9 cellular contexts compared by ENCODE assay signal in the genomic region with DNA sequence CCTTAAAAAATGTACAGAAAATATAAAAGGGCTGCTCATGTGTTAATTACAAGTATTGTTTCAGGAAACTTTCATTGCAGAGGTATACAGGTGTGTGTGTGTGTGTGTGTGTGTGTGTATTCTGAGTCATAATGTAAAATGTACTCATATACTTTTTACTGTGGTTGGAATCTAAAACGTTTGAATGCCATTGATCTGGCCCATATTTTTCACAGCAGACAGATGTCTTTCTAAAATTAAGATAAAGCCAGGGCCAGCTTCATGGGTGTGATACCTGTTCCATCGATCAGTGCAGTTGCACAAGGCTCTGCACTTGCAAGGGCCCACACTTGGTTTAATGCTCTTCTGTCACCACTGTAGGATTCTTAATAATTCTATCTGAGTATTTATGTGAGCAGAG.
DNase-seq lines count a peak whose midpoint lies in the region; ATAC-seq and TF ChIP-seq lines count a peak whose summit lies in the region.
"Had no signal": no experiment of that assay in that cellular context is flagged by ENCODE, and none has a peak within 500 bp of the region (broad histone marks: within the 10 kb centered on the region; RNA-seq: fewer than 3 reads in every experiment).

No MANE protein-coding gene starts in this region.

- no peaks in the 10 kb centered on the region for H3K9me2 ChIP-seq in hepatocyte (replicated peaks; ENCODE audit: insufficient read depth)

- WGBS in hepatocyte (ENCODE audit: low lambda C conversion rate, missing lambda C conversion rate): 47% methylated on average over 2 of the region's 2 CpGs
- 43 to 75% methylated on average over 1 to 2 of the region's 2 CpGs for WGBS in endodermal cell (ENCODE audit: insufficient coverage in 1 of 2, insufficient read length in 1 of 2), 2 experiments

- peaks cover 0 to 1% (median 0%) of the 10 kb centered on the region in 3 donors for H3K36me3 Mint-ChIP-seq in CD8-positive, alpha-beta memory T cell
- H3K36me3 Mint-ChIP-seq in endodermal cell (ENCODE audit: low read depth): no peaks in the 10 kb centered on the region

- H3K36me3 ChIP-seq in CD8-positive, alpha-beta memory T cell (ENCODE audit: insufficient read depth, low read length): no peaks in the 10 kb centered on the region
- no peaks in the 10 kb centered on the region for H3K36me3 ChIP-seq in hepatocyte (replicated peaks; ENCODE audit: insufficient read depth, low read depth)
- no peaks in the 10 kb centered on the region for H3K36me3 ChIP-seq in uterus
- H3K36me3 ChIP-seq in endodermal cell (ENCODE audit: control insufficient read depth, insufficient read depth, low read length): no peaks in the 10 kb centered on the region

- no peaks in the 10 kb centered on the region for H3K27me3 Mint-ChIP-seq in CD8-positive, alpha-beta memory T cell
- no peaks in the 10 kb centered on the region for H3K27me3 Mint-ChIP-seq in endodermal cell (ENCODE audit: insufficient read depth)

- no peaks in the 10 kb centered on the region for H3K9me3 ChIP-seq in CD8-positive, alpha-beta memory T cell (ENCODE audit: low read length)
- no peaks in the 10 kb centered on the region for H3K9me3 ChIP-seq in hepatocyte (ENCODE audit: low read depth)
- H3K9me3 ChIP-seq in uterus: no peaks in the 10 kb centered on the region
- H3K9me3 ChIP-seq in endodermal cell (ENCODE audit: control insufficient read depth, low read length): no peaks in the 10 kb centered on the region

- no peaks in the 10 kb centered on the region for H3K9me3 Mint-ChIP-seq in CD8-positive, alpha-beta memory T cell
- H3K9me3 Mint-ChIP-seq in endodermal cell: no peaks in the 10 kb centered on the region

- no peaks in the 10 kb centered on the region for H3K27me3 ChIP-seq in CD8-positive, alpha-beta memory T cell (ENCODE audit: insufficient read depth, low read length, poor library complexity, severe bottlenecking)
- H3K27me3 ChIP-seq in hepatocyte (no peaks in the 10 kb centered on the region), uterus (no peaks in the 10 kb centered on the region), endodermal cell (ENCODE audit: control insufficient read depth, insufficient read depth, low read length, poor library complexity, severe bottlenecking) (no peaks in the 10 kb centered on the region)

- TF ChIP-seq CTCF in hepatocyte (IDR thresholded peaks at IDR 0.05; ENCODE audit: poor library complexity) (no peak), uterus (IDR thresholded peaks at IDR 0.05) (no peak), endodermal cell (conservative IDR thresholded peaks at IDR 0.05) (no peak)

- H3K27ac Mint-ChIP-seq in CD8-positive, alpha-beta memory T cell: peak overlapping the region in 6 of 8 donors; percentile 36 to 88 (median 85)
- H3K27ac Mint-ChIP-seq in endodermal cell: no peak overlapping the region

- H3K27ac ChIP-seq in CD8-positive, alpha-beta memory T cell (ENCODE audit: low read depth, low read length): no peak overlapping the region
- H3K27ac ChIP-seq in hepatocyte (peak overlapping the region; percentile 54), uterus (no peak overlapping the region), endodermal cell (ENCODE audit: low read depth, low read length) (no peak overlapping the region)
- H3K27ac ChIP-seq: HL-60 had no signal

- peak; percentile 7 for ATAC-seq in GM21515 (IDR thresholded peaks at IDR 0.05; ENCODE audit: unreplicated experiment)
- ATAC-seq in HG03521 (IDR thresholded peaks at IDR 0.05; ENCODE audit: unreplicated experiment): peak; percentile 25

- intact Hi-C loops in uterus (cut with DNase I; ENCODE audit: low total_unique reads): no loop called here

- peaks cover 15% of the 10 kb centered on the region for H3K4me1 ChIP-seq in CD8-positive, alpha-beta memory T cell (ENCODE audit: insufficient read depth, low read length)
- peaks cover 9% of the 10 kb centered on the region for H3K4me1 ChIP-seq in hepatocyte (ENCODE audit: insufficient read depth)
- no peaks in the 10 kb centered on the region for H3K4me1 ChIP-seq in uterus
- no peaks in the 10 kb centered on the region for H3K4me1 ChIP-seq in endodermal cell (ENCODE audit: control insufficient read depth, insufficient read depth, low read length)

- DNase-seq in CD8-positive, alpha-beta memory T cell: no peak
- DNase-seq in hepatocyte (ENCODE audit: low spot score) (no peak), DMS 273 (lab: John Stamatoyannopoulos, UW; ENCODE audit: unreplicated experiment) (no peak), NCI-H146 treated with DMSO at 0.1 percent for 48 hours (lab: John Stamatoyannopoulos, UW; ENCODE audit: unreplicated experiment) (no peak), uterus (no peak), endodermal cell (no peak)

- H3K4me1 Mint-ChIP-seq in CD8-positive, alpha-beta memory T cell: peaks cover 27 to 39% (median 29%) of the 10 kb centered on the region in 3 donors
- peaks cover 6% of the 10 kb centered on the region for H3K4me1 Mint-ChIP-seq in endodermal cell

- POLR2A ChIA-PET in CD8-positive, alpha-beta memory T cell (lab: Charles Lee): no interaction called here

- H3K4me3 Mint-ChIP-seq in CD8-positive, alpha-beta memory T cell: peak overlapping the region in 5 of 7 donors; percentile 43 to 82 (median 57)
- no peak overlapping the region for H3K4me3 Mint-ChIP-seq in endodermal cell

- H3K4me2 ChIP-seq in hepatocyte: peak overlapping the region; percentile 54

- H2AFZ ChIP-seq in hepatocyte: peak overlapping the region; percentile 1

- TF ChIP-seq POLR2A in uterus (IDR thresholded peaks at IDR 0.05): no peak

- no peaks in the 10 kb centered on the region for H4K20me1 ChIP-seq in hepatocyte (ENCODE audit: insufficient read depth, poor library complexity, severe bottlenecking)

- CTCF ChIA-PET in CD8-positive, alpha-beta memory T cell (lab: Charles Lee): interaction anchor here (0.9 kb wide), 1 partner anchor 13 kb away, joined by 3 read pairs; no protein-coding TSS in a partner anchor

- no peak overlapping the region for H3K4me3 ChIP-seq in CD8-positive, alpha-beta memory T cell (ENCODE audit: low read length)
- no peak overlapping the region for H3K4me3 ChIP-seq in hepatocyte
- H3K4me3 ChIP-seq in uterus: no peak overlapping the region
- no peak overlapping the region for H3K4me3 ChIP-seq in endodermal cell (ENCODE audit: low read length)

- no peaks in the 10 kb centered on the region for H3K79me2 ChIP-seq in hepatocyte

- H3K9ac ChIP-seq in endodermal cell (ENCODE audit: extremely low read depth, low read length, poor library complexity, severe bottlenecking): no peak overlapping the region
